Comparison of ENCODE assay signal across 18 cellular contexts in the genomic region with DNA sequence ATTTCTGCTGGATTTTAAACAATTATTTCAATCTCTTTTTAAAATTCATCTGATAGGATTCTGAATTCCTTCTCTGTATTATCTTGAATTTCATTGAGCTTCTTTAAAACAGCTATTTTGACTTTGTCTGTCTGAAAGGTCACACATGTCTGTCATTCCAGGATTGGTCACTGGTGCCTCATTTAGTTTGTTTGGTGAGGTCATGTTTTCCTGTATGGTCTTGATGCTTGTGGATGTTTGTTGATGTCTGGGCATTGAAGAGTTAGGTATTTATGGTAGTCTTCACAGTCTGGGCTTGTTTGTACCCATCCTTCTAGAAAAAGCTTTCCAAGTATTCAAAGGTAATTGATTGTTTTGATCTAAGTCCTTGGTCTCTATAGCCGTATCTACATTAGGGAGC.
"Had no signal": no experiment of that assay in that cellular context is flagged by ENCODE, and none has a peak within 500 bp of the region (broad histone marks: within the 10 kb centered on the region; RNA-seq: fewer than 3 reads in every experiment).

No MANE protein-coding gene starts in this region.

- ATAC-seq: activated naive CD8-positive, alpha-beta T cell treated with anti-CD3 and anti-CD28 coated beads, Interleukin-2, amount 50 U/mL, for 24 hours; lower lobe of right lung; mucosa of descending colon; WTC11 had no signal

- H3K36me3 ChIP-seq: esophagus squamous epithelium, heart left ventricle, lower lobe of right lung, upper lobe of left lung had no signal

- H3K27ac Mint-ChIP-seq: WTC11 had no signal

- FAIRE-seq: keratinocyte had no signal

- H3K4me3 Mint-ChIP-seq: activated naive CD4-positive, alpha-beta T cell treated with anti-CD3 and anti-CD28 coated beads, Interleukin-2, amount 10 ng/mL, durations not matched to agents 7 days and 5 days; activated naive CD8-positive, alpha-beta T cell treated with anti-CD3 and anti-CD28 coated beads, Interleukin-2, amount 50 U/mL, for 24 hours; neural crest cell; WTC11 had no signal

- H3K27me3 Mint-ChIP-seq: activated naive CD4-positive, alpha-beta T cell treated with anti-CD3 and anti-CD28 coated beads, Interleukin-2, amount 10 ng/mL, durations not matched to agents 7 days and 5 days; activated naive CD8-positive, alpha-beta T cell treated with anti-CD3 and anti-CD28 coated beads, Interleukin-2, amount 50 U/mL, for 24 hours had no signal

- H3K27ac ChIP-seq: heart left ventricle, lower lobe of right lung, spleen, upper lobe of left lung had no signal

- H3K27me3 ChIP-seq: esophagus squamous epithelium, heart left ventricle, spleen, upper lobe of left lung had no signal

- H3K4me3 ChIP-seq: esophagus squamous epithelium, heart left ventricle, lower lobe of right lung, mucosa of descending colon, spleen, upper lobe of left lung had no signal

- DNase-seq: activated effector memory CD4-positive, alpha-beta T cell treated with Interleukin-2 at 50 U/mL for 16 hours; activated naive CD4-positive, alpha-beta T cell treated with anti-CD3 and anti-CD28 coated beads, Interleukin-2, amount 10 ng/mL, durations not matched to agents 7 days and 5 days; activated naive CD8-positive, alpha-beta T cell treated with anti-CD3 and anti-CD28 coated beads, Interleukin-2, amount 50 U/mL, for 24 hours; activated T-cell treated with anti-CD3 and anti-CD28 coated beads, Interleukin-2, amount 50 U/mL, for 1 hour; effector memory CD4-positive, alpha-beta T cell; esophagus squamous epithelium; heart left ventricle; lower lobe of right lung; mesendoderm; mucosa of descending colon; spleen; stimulated activated CD4-positive, alpha-beta T cell treated with anti-CD3 and anti-CD28 coated beads, Interleukin-4, amount 100 ng/mL, for 1 hour; stimulated activated naive CD4-positive, alpha-beta T cell treated with Interleukin-2 at 50 U/mL for 16 hours; T1000; upper lobe of left lung had no signal

- H3K9me3 ChIP-seq: esophagus squamous epithelium, upper lobe of left lung had no signal
